ENCODE assay signal across 8 cellular contexts in the genomic region with DNA sequence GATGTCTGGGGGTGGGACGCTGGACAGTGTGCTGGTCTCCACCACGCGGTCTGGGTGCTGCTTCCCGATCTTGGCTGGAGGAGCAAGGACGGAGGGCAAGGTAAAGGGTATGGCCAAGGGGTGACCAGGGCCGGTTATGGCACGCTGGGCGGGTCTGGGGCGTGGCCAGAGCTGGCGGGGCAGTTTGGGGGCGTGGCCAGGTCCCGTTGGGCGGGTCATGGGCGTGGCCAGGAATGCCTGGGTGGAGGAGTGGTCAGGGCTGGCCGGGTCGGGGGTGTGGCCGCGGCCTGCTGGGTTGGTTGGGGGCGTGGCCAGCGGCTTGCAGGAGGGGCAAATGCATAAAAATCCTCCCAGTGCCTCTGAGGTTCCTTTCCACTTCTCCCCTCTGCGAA. TPM values are rescaled to one million over a fixed set of nuclear protein-coding genes. Genes with fewer than 3 reads are reported as not detected.
DNase-seq lines count a peak whose midpoint lies in the region; ATAC-seq and TF ChIP-seq lines count a peak whose summit lies in the region.

No MANE protein-coding gene starts in this region.

- H3K4me1 ChIP-seq in right lobe of liver = no peaks in the 10 kb centered on the region

- in situ Hi-C loops in astrocyte of the spinal cord (cut with HindIII; ENCODE audit: low sequenced_read_pairs) = no loop called here

- H3K4me3 ChIP-seq in NB4 (ENCODE audit: low read depth, low read length) = no peak overlapping the region
- no peak overlapping the region for H3K4me3 ChIP-seq in astrocyte of the spinal cord (ENCODE audit: low read depth, low read length)
- H3K4me3 ChIP-seq in right lobe of liver = no peak overlapping the region

- no peaks in the 10 kb centered on the region for H3K27me3 ChIP-seq in right lobe of liver

- peak in 2 of 3 experiments; percentile 28 to 35 for DNase-seq in NCI-H1417 (lab: John Stamatoyannopoulos, UW)
- DNase-seq in NCI-H1417 treated with DMSO at 0.1 percent for 48 hours (lab: John Stamatoyannopoulos, UW) = no peak
- DNase-seq in NB4 (ENCODE audit: low read depth) = peak; percentile 56
- DNase-seq in astrocyte of the spinal cord (ENCODE audit: low read depth, low spot score) = peak; percentile 74
- peak in 1 of 3 donors; percentile 72 for DNase-seq in right lobe of liver
- DNase-seq in GOT3 (lab: John Stamatoyannopoulos, UW) = no peak

- TF ChIP-seq POLR2A in NB4 (IDR thresholded peaks at IDR 0.05; ENCODE audit: extremely low read depth, insufficient read length) (no peak), right lobe of liver (IDR thresholded peaks at IDR 0.05) (no peak)

- H3K9me3 ChIP-seq in right lobe of liver = no peaks in the 10 kb centered on the region

- intact Hi-C loops in right lobe of liver (cut with DNase I) = no loop called here

- ATAC-seq in right lobe of liver (peak; percentile 64 to 82 (median 70)), HG03439 (IDR thresholded peaks at IDR 0.05; ENCODE audit: unreplicated experiment) (no peak), GM19467 (IDR thresholded peaks at IDR 0.05; ENCODE audit: unreplicated experiment) (no peak)

- peaks cover 20 to 87% (median 52%) of the 10 kb centered on the region in 4 donors for H3K36me3 ChIP-seq in right lobe of liver

- TF ChIP-seq CTCF in NB4 (IDR thresholded peaks at IDR 0.05; ENCODE audit: low read depth, low read length) (no peak), astrocyte of the spinal cord (IDR thresholded peaks at IDR 0.05; ENCODE audit: low read depth, low read length) (no peak), right lobe of liver (IDR thresholded peaks at IDR 0.05) (no peak)

- no peak overlapping the region for H3K27ac ChIP-seq in right lobe of liver

- WGBS in right lobe of liver (ENCODE audit: insufficient coverage, low coverage, low lambda C conversion rate, missing lambda C conversion rate) = 30% methylated on average over 7 of the region's 21 CpGs

RNA-seq across cellular contexts. Expression of a gene that starts 19.2 kb away (rescaled TPM):
- 100 to 1,000 TPM; 204 to 389 (median 212) TPM for total RNA-seq in right lobe of liver

RNA-seq across cellular contexts. Expression of a gene that starts 27.8 kb away (rescaled TPM):
- total RNA-seq in right lobe of liver = 100 to 1,000 TPM; 112 to 256 (median 131) TPM

RNA-seq across cellular contexts. Expression of a gene that starts 51.1 kb away (rescaled TPM):
- 10 to 100 TPM; 21.5 to 54.4 (median 25.5) TPM for total RNA-seq in right lobe of liver

RNA-seq across cellular contexts. Expression of a gene that starts 56.0 kb away (rescaled TPM):
- total RNA-seq in right lobe of liver = 1 to 10 TPM; 4.2 to 10.0 (median 7.3) TPM

Comparison
In these comparisons a context has a peak if more than half of its experiments do, and no peak if none do; other contexts are left out.
1. DNase-seq: peak in NCI-H1417 (2 of 3), NB4 (single experiment) and astrocyte of the spinal cord (single experiment); none in NCI-H1417 treated with DMSO at 0.1 percent for 48 hours (single experiment) and GOT3 (single experiment).
2. ATAC-seq: peak in right lobe of liver (4 of 4); none in HG03439 (single experiment) and GM19467 (single experiment).